In genomic region chr10:133115453-133115842, GRCh38 we compare ENCODE assay signal across 32 cellular contexts. TPM values are rescaled to one million over a fixed set of nuclear protein-coding genes. Genes with fewer than 3 reads are reported as not detected.
"Had no signal": no experiment of that assay in that cellular context is flagged by ENCODE, and none has a peak within 500 bp of the region (broad histone marks: within the 10 kb centered on the region; RNA-seq: fewer than 3 reads in every experiment).

No MANE protein-coding gene starts in this region.

- H3K27ac Mint-ChIP-seq: dendritic cell treated with granulocyte-macrophage colony-stimulating factor and Interleukin-4, amounts not matched to agents 40 ng/mL and 50 ng/mL, for 4 days; endodermal cell; mesothelial cell of epicardium; naive B cell; natural killer cell treated with Interleukin-12 subunit alpha and Interleukin-12 subunit beta and Interleukin-15 and Interleukin-18, amount 100 ng/mL, for 72 hours had no signal

- H3K4me1 ChIP-seq: colonic mucosa, foreskin keratinocyte, gastroesophageal sphincter, left lung, parathyroid adenoma, prostate gland, right atrium auricular region, transverse colon, vagina had no signal

- H3K9me3 ChIP-seq: colonic mucosa, mucosa of descending colon, prostate gland, right atrium auricular region, thoracic aorta, transverse colon, vagina had no signal

- H3K27ac ChIP-seq: colonic mucosa, epithelial cell of prostate, foreskin keratinocyte, gastroesophageal sphincter, heart left ventricle, hepatocyte, left lung, parathyroid adenoma, prostate gland, right atrium auricular region, skin epidermis, thoracic aorta, transverse colon, vagina had no signal

- H3K9me3 Mint-ChIP-seq: natural killer cell treated with Interleukin-12 subunit alpha and Interleukin-12 subunit beta and Interleukin-15 and Interleukin-18, amount 100 ng/mL, for 72 hours had no signal

- H3K36me3 ChIP-seq: colonic mucosa, gastroesophageal sphincter, heart left ventricle, left lung, prostate gland, right atrium auricular region, thoracic aorta, transverse colon, vagina had no signal

- H3K4me1 Mint-ChIP-seq: endodermal cell, mesothelial cell of epicardium, naive B cell, neural crest cell had no signal

- H3K9ac ChIP-seq: parathyroid adenoma had no signal

- H3K4me3 Mint-ChIP-seq: dendritic cell treated with granulocyte-macrophage colony-stimulating factor and Interleukin-4, amounts not matched to agents 40 ng/mL and 50 ng/mL, for 4 days; endodermal cell; mesothelial cell of epicardium; naive B cell; natural killer cell treated with Interleukin-12 subunit alpha and Interleukin-12 subunit beta and Interleukin-15 and Interleukin-18, amount 100 ng/mL, for 72 hours; neural crest cell had no signal

- H3K27me3 Mint-ChIP-seq: natural killer cell treated with Interleukin-12 subunit alpha and Interleukin-12 subunit beta and Interleukin-15 and Interleukin-18, amount 100 ng/mL, for 72 hours had no signal

- DNase-seq: colonic mucosa; effector CD8-positive, alpha-beta T cell; endodermal cell; foreskin keratinocyte; left cardiac atrium; mesenchymal stem cell; naive B cell; stimulated activated CD4-positive, alpha-beta T cell treated with anti-CD3 and anti-CD28 coated beads, Interleukin-15, amount 100 ng/mL, for 24 hours; stimulated activated CD4-positive, alpha-beta T cell treated with anti-CD3 and anti-CD28 coated beads, Interleukin-2, amount 100 ng/mL, for 48 hours; stimulated activated naive CD4-positive, alpha-beta T cell; transverse colon had no signal

- H3K4me3 ChIP-seq: colonic mucosa, gastroesophageal sphincter, heart left ventricle, hepatocyte, left lung, mucosa of descending colon, prostate gland, right atrium auricular region, skin epidermis, thoracic aorta, transverse colon, vagina had no signal

- H3K36me3 Mint-ChIP-seq: mesothelial cell of epicardium; natural killer cell treated with Interleukin-12 subunit alpha and Interleukin-12 subunit beta and Interleukin-15 and Interleukin-18, amount 100 ng/mL, for 72 hours had no signal

- H3K27me3 ChIP-seq: colonic mucosa, foreskin keratinocyte, heart left ventricle, hepatocyte, right atrium auricular region, transverse colon, vagina had no signal

- ATAC-seq: esophagus mucosa, foreskin keratinocyte, gastroesophageal sphincter, heart left ventricle, left cardiac atrium, left lung, mucosa of descending colon had no signal

RNA-seq across cellular contexts. Expression of gene ADGRA1, which starts 27.7 kb away (rescaled TPM):
- total RNA-seq: chondrocyte; colonic mucosa; esophagus mucosa; foreskin keratinocyte; kidney epithelial cell; lower leg skin; mesothelial cell of epicardium; natural killer cell treated with Interleukin-12 subunit alpha and Interleukin-12 subunit beta and Interleukin-15 and Interleukin-18, amount 100 ng/mL, for 72 hours; osteoblast; thoracic aorta had no signal
- polyA plus RNA-seq: foreskin keratinocyte, hepatocyte had no signal

RNA-seq across cellular contexts. Expression of gene KNDC1, which starts 44.6 kb away (rescaled TPM):
- total RNA-seq: osteoblast had no signal
